Comparison of ENCODE assay signal across 9 cellular contexts in the genomic region with DNA sequence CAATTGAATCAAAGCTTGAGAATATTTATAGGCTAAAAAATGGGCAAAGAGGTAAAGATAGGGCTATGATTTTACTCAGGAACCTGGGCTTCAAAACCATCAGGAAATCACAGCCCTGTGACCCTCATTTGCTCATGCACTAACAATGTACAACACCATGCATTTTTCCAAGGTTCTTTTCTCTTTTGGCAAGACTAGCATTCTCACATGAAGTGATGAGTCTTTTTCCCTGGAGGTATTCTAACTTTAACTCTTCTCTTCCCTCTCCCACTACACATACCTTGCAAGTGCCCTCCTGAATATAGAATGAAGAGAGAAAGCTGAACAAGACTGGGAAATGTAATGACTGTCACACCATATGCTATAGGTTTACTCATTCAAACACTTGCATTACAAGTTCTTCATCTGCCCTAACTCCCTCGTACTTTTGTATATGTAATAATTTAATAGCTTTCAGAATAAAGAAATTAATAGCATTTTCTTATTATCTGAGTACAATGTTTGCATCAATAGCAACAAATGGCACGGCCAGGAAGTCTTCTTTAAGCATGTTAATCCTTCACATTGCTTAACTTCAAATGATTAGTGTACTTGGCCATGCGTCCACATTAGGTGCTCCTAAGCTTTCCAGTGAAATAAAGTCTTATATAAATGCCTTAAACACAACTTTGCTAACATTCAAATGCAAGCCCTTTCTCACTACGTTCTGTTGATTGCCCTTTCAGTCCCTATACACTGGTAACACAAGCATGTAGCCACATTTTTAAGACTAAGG. TPM values are rescaled to one million over a fixed set of nuclear protein-coding genes. Genes with fewer than 3 reads are reported as not detected.
DNase-seq lines count a peak whose midpoint lies in the region; ATAC-seq and TF ChIP-seq lines count a peak whose summit lies in the region.
"Had no signal": no experiment of that assay in that cellular context is flagged by ENCODE, and none has a peak within 500 bp of the region (broad histone marks: within the 10 kb centered on the region; RNA-seq: fewer than 3 reads in every experiment).

No MANE protein-coding gene starts in this region.

- WGBS in mesenchymal stem cell: 48% methylated on average over 3 of the region's 4 CpGs

- no peak for TF ChIP-seq POLR2A in HCT116 (IDR thresholded peaks at IDR 0.05; ENCODE audit: borderline replicate concordance, extremely low read depth, insufficient read depth, insufficient read length)

- POLR2A ChIA-PET in HCT116 (lab: Charles Lee): no interaction called here

- peak overlapping the region; percentile 74 for H2AFZ ChIP-seq in ACC112 (ENCODE audit: low read length, unreplicated experiment)
- H2AFZ ChIP-seq in HCT116 (ENCODE audit: low read depth, low read length, poor library complexity, severe bottlenecking): no peak overlapping the region
- no peak overlapping the region for H2AFZ ChIP-seq in mesenchymal stem cell (ENCODE audit: low read depth, low read length)

- no peak overlapping the region for H2BK120ac ChIP-seq in mesenchymal stem cell (ENCODE audit: low read depth, low read length)

- no peak overlapping the region for H3K27ac ChIP-seq in ACC112 (ENCODE audit: low read depth, low read length)
- no peak overlapping the region for H3K27ac ChIP-seq in HCT116 (ENCODE audit: low read depth, low read length)
- no peak overlapping the region for H3K27ac ChIP-seq in mesenchymal stem cell (ENCODE audit: low read length, poor library complexity, severe bottlenecking)
- H3K27ac ChIP-seq in substantia nigra (ENCODE audit: low read depth, low read length, poor library complexity, severe bottlenecking): no peak overlapping the region

- in situ Hi-C loops in astrocyte of the cerebellum (cut with HindIII; ENCODE audit: low sequenced_read_pairs): no loop called here

- no peaks in the 10 kb centered on the region for H4K20me1 ChIP-seq in HCT116 (ENCODE audit: insufficient read depth)

- H3K4me1 ChIP-seq in ACC112 (ENCODE audit: control insufficient read depth, insufficient read depth, low read length, unreplicated experiment) (peaks cover 30% of the 10 kb centered on the region), HCT116 (ENCODE audit: control insufficient read depth in 1 of 2, insufficient read depth in 2 of 2, low read length in 2 of 2) (peaks cover 0 to 5% of the 10 kb centered on the region in 2 experiments; a peak in 1 of 4 replicates), mesenchymal stem cell (ENCODE audit: control insufficient read depth, insufficient read depth, low read depth, low read length) (peaks cover 12% of the 10 kb centered on the region)

- BruUV-seq in HCT116 (replicated peaks; lab: Mats Ljungman, UMichigan): TSS peak; percentile 58

- CTCF ChIA-PET in HCT116 (lab: Charles Lee): no interaction called here

- intact Hi-C loops in HCT116 (cut with micrococcal nuclease): loop anchor here (1.0 kb wide), 1 partner anchor 43 kb away; no protein-coding TSS in a partner anchor

- no peaks in the 10 kb centered on the region for H3K9me2 ChIP-seq in HCT116 (ENCODE audit: insufficient read depth)

- no peak for DNase-seq in HCT116 (ENCODE audit: low read depth, low spot score)
- DNase-seq in astrocyte of the cerebellum (ENCODE audit: low read depth): no peak
- peak; percentile 56 for DNase-seq in mesenchymal stem cell
- DNase-seq in NK-92 (lab: John Stamatoyannopoulos, UW; ENCODE audit: unreplicated experiment): no peak
- DNase-seq in substantia nigra (lab: John Stamatoyannopoulos, UW): no peak
- DNase-seq: KBM-7 had no signal

- H3K79me1 ChIP-seq in mesenchymal stem cell (replicated peaks; ENCODE audit: low read length, poor library complexity, severe bottlenecking): peaks cover 2% of the 10 kb centered on the region

- H2BK15ac ChIP-seq in mesenchymal stem cell (ENCODE audit: low read depth, poor library complexity, severe bottlenecking): no peak overlapping the region

- H3K27me3 ChIP-seq in ACC112 (ENCODE audit: insufficient read depth, low read length) (no peaks in the 10 kb centered on the region), HCT116 (ENCODE audit: insufficient read depth, low read length) (no peaks in the 10 kb centered on the region), mesenchymal stem cell (ENCODE audit: control insufficient read depth in 1 of 2, insufficient read depth in 1 of 2, low read length in 2 of 2) (peaks cover 0 to 5% of the 10 kb centered on the region in 2 experiments)

- H3K4me2 ChIP-seq in HCT116 (ENCODE audit: low read length) (no peak overlapping the region), mesenchymal stem cell (ENCODE audit: low read length, poor library complexity, severe bottlenecking) (peak overlapping the region; percentile 25)

- H3K4me3 ChIP-seq in ACC112 (ENCODE audit: low read depth, low read length): peak overlapping the region; percentile 95
- H3K4me3 ChIP-seq in HCT116 (replicated peaks in 1 of 2; ENCODE audit: low read depth in 1 of 2, low read length in 2 of 2): no peak overlapping the region
- peak overlapping the region; percentile 55 for H3K4me3 ChIP-seq in astrocyte of the cerebellum (ENCODE audit: low read depth, low read length)
- peak overlapping the region in 1 of 2 experiments; percentile 98 for H3K4me3 ChIP-seq in mesenchymal stem cell (ENCODE audit: insufficient read depth in 1 of 2, low read depth in 1 of 2, low read length in 2 of 2)

- TF ChIP-seq RAD21 in HCT116 (IDR thresholded peaks at IDR 0.05; ENCODE audit: low read depth): no peak

- no peak overlapping the region for H2BK12ac ChIP-seq in mesenchymal stem cell (ENCODE audit: low read length in 2 of 2)

- H2BK5ac ChIP-seq in mesenchymal stem cell (ENCODE audit: low read depth, low read length, poor library complexity, severe bottlenecking): no peak overlapping the region

- no peaks in the 10 kb centered on the region for H3K36me3 ChIP-seq in ACC112 (ENCODE audit: insufficient read depth, low read length)
- H3K36me3 ChIP-seq in HCT116 (ENCODE audit: control insufficient read depth in 1 of 2, insufficient read depth in 2 of 2, low read length in 2 of 2): no peaks in the 10 kb centered on the region
- peaks cover 0 to 3% of the 10 kb centered on the region in 2 experiments for H3K36me3 ChIP-seq in mesenchymal stem cell (ENCODE audit: control insufficient read depth in 1 of 2, insufficient read depth in 2 of 2, low read depth in 1 of 2, low read length in 2 of 2)

- H3K9ac ChIP-seq in HCT116 (ENCODE audit: low read length) (no peak overlapping the region), mesenchymal stem cell (ENCODE audit: low read length) (peak overlapping the region; percentile 96)

- H3K9me3 ChIP-seq in HCT116 (ENCODE audit: control insufficient read depth in 1 of 2, insufficient read depth in 1 of 2, low read depth in 1 of 2, low read length in 2 of 2): no peaks in the 10 kb centered on the region
- no peaks in the 10 kb centered on the region for H3K9me3 ChIP-seq in mesenchymal stem cell (ENCODE audit: control insufficient read depth, low read length)

- no peaks in the 10 kb centered on the region for H3K79me2 ChIP-seq in ACC112 (ENCODE audit: control insufficient read depth, insufficient read depth, low read length, unreplicated experiment)
- H3K79me2 ChIP-seq in HCT116 (ENCODE audit: insufficient read depth, low read length): no peaks in the 10 kb centered on the region

- H4K91ac ChIP-seq in mesenchymal stem cell (ENCODE audit: low read length): no peak overlapping the region

- no peak overlapping the region for H3K14ac ChIP-seq in mesenchymal stem cell (ENCODE audit: low read length in 2 of 2)

- H2AK5ac ChIP-seq in mesenchymal stem cell (ENCODE audit: low read length, severe bottlenecking): no peak overlapping the region

- H4K8ac ChIP-seq in mesenchymal stem cell (ENCODE audit: low read length): no peak overlapping the region

- RAD21 ChIA-PET in HCT116 (lab: Charles Lee; ENCODE audit: low non-redundant PET in 1 of 2, low total read pairs in 2 of 2, uncharacterized antibody in 2 of 2, unreplicated experiment in 2 of 2): no interaction called here

- no peak for ATAC-seq in HCT116
- no peak for ATAC-seq in GM21515 (IDR thresholded peaks at IDR 0.05; ENCODE audit: unreplicated experiment)
- ATAC-seq in GM18519 (IDR thresholded peaks at IDR 0.05; ENCODE audit: low FRiP score, unreplicated experiment): no peak

- no peak overlapping the region for H3K23ac ChIP-seq in mesenchymal stem cell (ENCODE audit: low read length in 2 of 2)

- TF ChIP-seq CTCF in HCT116 (IDR thresholded peaks at IDR 0.05 in 2 of 3, conservative IDR thresholded peaks at IDR 0.05 in 1 of 3; ENCODE audit: borderline replicate concordance in 1 of 3, insufficient read depth in 1 of 3, low read depth in 2 of 3, low read length in 2 of 3): no peak
- TF ChIP-seq CTCF in astrocyte of the cerebellum (IDR thresholded peaks at IDR 0.05; ENCODE audit: low read depth, low read length, missing control alignments): no peak

- no peak overlapping the region for H3K18ac ChIP-seq in mesenchymal stem cell (ENCODE audit: low read depth in 1 of 2, low read length in 2 of 2)

- H3K4ac ChIP-seq in mesenchymal stem cell (ENCODE audit: low read depth in 1 of 2, low read length in 2 of 2): no peak overlapping the region

TF ChIP-seq in HCT116, 20 proteins besides CTCF, POLR2A, EP300 and RAD21 (continues in another document):
- TF ChIP-seq, protein P1, sequence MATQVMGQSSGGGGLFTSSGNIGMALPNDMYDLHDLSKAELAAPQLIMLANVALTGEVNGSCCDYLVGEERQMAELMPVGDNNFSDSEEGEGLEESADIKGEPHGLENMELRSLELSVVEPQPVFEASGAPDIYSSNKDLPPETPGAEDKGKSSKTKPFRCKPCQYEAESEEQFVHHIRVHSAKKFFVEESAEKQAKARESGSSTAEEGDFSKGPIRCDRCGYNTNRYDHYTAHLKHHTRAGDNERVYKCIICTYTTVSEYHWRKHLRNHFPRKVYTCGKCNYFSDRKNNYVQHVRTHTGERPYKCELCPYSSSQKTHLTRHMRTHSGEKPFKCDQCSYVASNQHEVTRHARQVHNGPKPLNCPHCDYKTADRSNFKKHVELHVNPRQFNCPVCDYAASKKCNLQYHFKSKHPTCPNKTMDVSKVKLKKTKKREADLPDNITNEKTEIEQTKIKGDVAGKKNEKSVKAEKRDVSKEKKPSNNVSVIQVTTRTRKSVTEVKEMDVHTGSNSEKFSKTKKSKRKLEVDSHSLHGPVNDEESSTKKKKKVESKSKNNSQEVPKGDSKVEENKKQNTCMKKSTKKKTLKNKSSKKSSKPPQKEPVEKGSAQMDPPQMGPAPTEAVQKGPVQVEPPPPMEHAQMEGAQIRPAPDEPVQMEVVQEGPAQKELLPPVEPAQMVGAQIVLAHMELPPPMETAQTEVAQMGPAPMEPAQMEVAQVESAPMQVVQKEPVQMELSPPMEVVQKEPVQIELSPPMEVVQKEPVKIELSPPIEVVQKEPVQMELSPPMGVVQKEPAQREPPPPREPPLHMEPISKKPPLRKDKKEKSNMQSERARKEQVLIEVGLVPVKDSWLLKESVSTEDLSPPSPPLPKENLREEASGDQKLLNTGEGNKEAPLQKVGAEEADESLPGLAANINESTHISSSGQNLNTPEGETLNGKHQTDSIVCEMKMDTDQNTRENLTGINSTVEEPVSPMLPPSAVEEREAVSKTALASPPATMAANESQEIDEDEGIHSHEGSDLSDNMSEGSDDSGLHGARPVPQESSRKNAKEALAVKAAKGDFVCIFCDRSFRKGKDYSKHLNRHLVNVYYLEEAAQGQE (IDR thresholded peaks at IDR 0.05; ENCODE audit: low read depth): no peak
- TF ChIP-seq EGR1 (IDR thresholded peaks at IDR 0.05; ENCODE audit: low read depth): no peak

RNA-seq across cellular contexts. Expression of a gene that starts 1.8 kb away (rescaled TPM):
- 10.3 TPM for total RNA-seq in HCT116 (2021; ENCODE audit: unreplicated experiment)
- polyA plus RNA-seq in HCT116 (2012): 9.5 and 11.1 TPM in 2 replicates
- 37.6 TPM for polyA plus RNA-seq in mesenchymal stem cell (2013, experiment 1 of 2)
- 36.2 TPM for polyA plus RNA-seq in mesenchymal stem cell (2013, experiment 2 of 2)

Comparison
In these comparisons a context has a peak if more than half of its experiments do, and no peak if none do; other contexts are left out.
1. H3K4me3 ChIP-seq: peak in ACC112 (single experiment) and astrocyte of the cerebellum (single experiment); none in HCT116 (0 of 2).